Comparison of ENCODE assay signal across 21 cellular contexts in the genomic region with DNA sequence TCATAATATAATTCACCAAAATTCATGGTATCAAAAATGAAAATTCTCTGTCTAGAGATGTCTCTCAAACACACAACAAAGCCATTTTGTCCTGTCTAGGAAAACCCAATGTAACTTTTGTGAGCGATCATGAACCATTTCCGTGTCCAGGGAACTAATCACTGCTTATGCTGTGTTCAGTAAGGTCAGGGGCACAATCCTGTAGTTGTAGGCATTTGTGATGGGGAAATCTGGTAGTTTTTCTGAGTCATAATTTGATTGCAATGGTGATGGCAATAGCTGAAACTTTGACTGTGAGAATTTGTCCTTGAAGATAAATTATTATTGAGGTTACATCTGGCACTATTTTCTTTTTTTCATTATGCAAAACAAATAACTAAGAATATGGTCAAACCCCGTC. TPM values are rescaled to one million over a fixed set of nuclear protein-coding genes. Genes with fewer than 3 reads are reported as not detected.
A peak's percentile ranks its signal among the peaks of the same experiment; 100 is the strongest.
DNase-seq lines count a peak whose midpoint lies in the region; ATAC-seq, FAIRE-seq and TF ChIP-seq lines count a peak whose summit lies in the region.
"Had no signal": no experiment of that assay in that cellular context is flagged by ENCODE, and none has a peak within 500 bp of the region (broad histone marks: within the 10 kb centered on the region; RNA-seq: fewer than 3 reads in every experiment).

No MANE protein-coding gene starts in this region.

- POLR2A ChIA-PET in MCF 10A (lab: Yijun Ruan, JAX) (interaction anchor here (1.4 kb wide), 1 partner anchor 21 kb away, joined by 3 read pairs; the partner anchor contains the start of gene GCLC), HepG2 (lab: Yijun Ruan, JAX) (no interaction called here)

- TF ChIP-seq RAD21 in HepG2 (CRISPR knock-in tag; IDR thresholded peaks at IDR 0.05) = no peak

- H3K27ac Mint-ChIP-seq in MCF 10A (ENCODE audit: low read depth, unreplicated experiment) = no peak overlapping the region
- H3K27ac Mint-ChIP-seq: CD4-positive, alpha-beta memory T cell had no signal

- H2AFZ ChIP-seq in HepG2 (ENCODE audit: low read length) = no peak overlapping the region

- DNase-seq in MCF 10A (ENCODE audit: unreplicated experiment) (peak; percentile 32), breast epithelium (ENCODE audit: low spot score in 2 of 2) (no peak), bronchial epithelial cell (ENCODE audit: low read depth) (peak; percentile 54), fibroblast of villous mesenchyme (ENCODE audit: low read depth) (peak; percentile 42), left lobe of liver (ENCODE audit: low spot score) (no peak), HepG2 (ENCODE audit: low spot score) (no peak), T-helper 9 cell (no peak), NCI-H446 treated with DMSO at 0.1 percent for 48 hours (lab: John Stamatoyannopoulos, UW) (no peak)
- DNase-seq: BE2C; Calu3; CD4-positive, alpha-beta memory T cell; GF-D8; NCI-H187; NCI-H2227 treated with DMSO at 0.1 percent for 48 hours; NCI-H524 treated with DMSO at 0.1 percent for 48 hours; SHP77; SK-N-SH had no signal

- H3K27me3 Mint-ChIP-seq in MCF 10A (ENCODE audit: insufficient read depth, unreplicated experiment) = no peaks in the 10 kb centered on the region

- H4K20me1 ChIP-seq in HepG2 (ENCODE audit: insufficient read depth, low read length) = no peaks in the 10 kb centered on the region

- TF ChIP-seq CTCF in MCF 10A (IDR thresholded peaks at IDR 0.05; ENCODE audit: unreplicated experiment) (no peak), breast epithelium (IDR thresholded peaks at IDR 0.05) (no peak), bronchial epithelial cell (IDR thresholded peaks at IDR 0.05; ENCODE audit: insufficient read depth, low read length, severe bottlenecking) (no peak), fibroblast of villous mesenchyme (IDR thresholded peaks at IDR 0.05; ENCODE audit: insufficient read depth, low read depth, low read length) (no peak), HepG2 (CRISPR knock-in tag; IDR thresholded peaks at IDR 0.05) (no peak)

- 87% methylated on average over 3 of the region's 3 CpGs for WGBS in HepG2 (ENCODE audit: low lambda C conversion rate)

- H3K36me3 Mint-ChIP-seq in MCF 10A (ENCODE audit: insufficient read depth, unreplicated experiment) = no peaks in the 10 kb centered on the region
- H3K36me3 Mint-ChIP-seq: CD4-positive, alpha-beta memory T cell had no signal

- no peak overlapping the region for H3K4me2 ChIP-seq in HepG2 (ENCODE audit: low read depth, low read length)
- H3K4me2 ChIP-seq: KMS-11, SK-N-SH had no signal

- H3K9ac ChIP-seq in HepG2 (ENCODE audit: insufficient read depth, low read depth, low read length) = no peak overlapping the region
- H3K9ac ChIP-seq: KMS-11, SK-N-SH had no signal

- no peaks in the 10 kb centered on the region for H3K4me1 ChIP-seq in breast epithelium
- peaks cover 22% of the 10 kb centered on the region for H3K4me1 ChIP-seq in HepG2 (ENCODE audit: insufficient read depth, low read length)
- H3K4me1 ChIP-seq: BE2C had no signal

- no peak for TF ChIP-seq POLR2A in breast epithelium (IDR thresholded peaks at IDR 0.05)
- TF ChIP-seq POLR2A in HepG2 (IDR thresholded peaks at IDR 0.05; ENCODE audit: insufficient read depth in 1 of 2, low read depth in 2 of 2, low read length in 2 of 2) = no peak

- intact Hi-C loops in MCF 10A (cut with micrococcal nuclease) (no loop called here), breast epithelium (cut with DNase I; ENCODE audit: low total_unique reads) (no loop called here), HepG2 (cut with micrococcal nuclease; ENCODE audit: unreplicated experiment) (no loop called here)

- BruUV-seq in MCF 10A (replicated peaks; lab: Mats Ljungman, UMichigan) = no TSS peak
- no TSS peak for BruUV-seq in HepG2 (replicated peaks; lab: Mats Ljungman, UMichigan)

- CTCF ChIA-PET in MCF 10A (lab: Yijun Ruan, JAX) (no interaction called here), HepG2 (lab: Yijun Ruan, JAX; ENCODE audit: low intra/inter-chr PET ratio, low total read pairs) (no interaction called here)

- no peak overlapping the region for H3K4me3 Mint-ChIP-seq in MCF 10A (ENCODE audit: unreplicated experiment)
- H3K4me3 Mint-ChIP-seq: CD4-positive, alpha-beta memory T cell had no signal

- peaks cover 4% of the 10 kb centered on the region for H3K9me3 Mint-ChIP-seq in MCF 10A (ENCODE audit: unreplicated experiment)
- H3K9me3 Mint-ChIP-seq: CD4-positive, alpha-beta memory T cell had no signal

- H3K9me3 ChIP-seq in breast epithelium (peaks cover 0 to 4% of the 10 kb centered on the region in 2 donors), HepG2 (ENCODE audit: low read length) (peaks cover 10% of the 10 kb centered on the region; the same call in 1 of the 2 replicates)
- H3K9me3 ChIP-seq: BE2C, SK-N-SH had no signal

- H3K4me1 Mint-ChIP-seq in MCF 10A (ENCODE audit: insufficient read depth, unreplicated experiment) = no peaks in the 10 kb centered on the region
- H3K4me1 Mint-ChIP-seq: CD4-positive, alpha-beta memory T cell had no signal

- FAIRE-seq in bronchial epithelial cell (lab: Jason Lieb, UNC) = no peak
- FAIRE-seq in HepG2 (lab: Jason Lieb, UNC) = no peak
- FAIRE-seq: GM12891, H1 had no signal

- H3K4me3 ChIP-seq in breast epithelium (no peak overlapping the region), bronchial epithelial cell (ENCODE audit: low read depth, low read length) (no peak overlapping the region), fibroblast of villous mesenchyme (ENCODE audit: low read depth, low read length) (no peak overlapping the region), HepG2 (replicated peaks in 1 of 3; ENCODE audit: insufficient read depth in 1 of 3, low read depth in 2 of 3, low read length in 3 of 3) (no peak overlapping the region)

- H3K27ac ChIP-seq in breast epithelium (no peak overlapping the region), HepG2 (ENCODE audit: extremely low read length, insufficient read depth, low read length) (no peak overlapping the region)
- H3K27ac ChIP-seq: 22Rv1, KMS-11 had no signal

- no peaks in the 10 kb centered on the region for H3K79me2 ChIP-seq in HepG2 (ENCODE audit: insufficient read depth, low read length)

- no peaks in the 10 kb centered on the region for H3K27me3 ChIP-seq in breast epithelium
- H3K27me3 ChIP-seq in bronchial epithelial cell (ENCODE audit: control insufficient read depth, insufficient read depth, low read length) = no peaks in the 10 kb centered on the region
- H3K27me3 ChIP-seq in HepG2 (ENCODE audit: control insufficient read depth in 1 of 2, insufficient read depth in 2 of 2, low read length in 2 of 2) = no peaks in the 10 kb centered on the region
- H3K27me3 ChIP-seq: BE2C had no signal

- TF ChIP-seq EP300 in HepG2 (IDR thresholded peaks at IDR 0.05; ENCODE audit: low read depth in 2 of 2, low read length in 2 of 2) (no peak), HepG2 (CRISPR knock-in tag; IDR thresholded peaks at IDR 0.05; ENCODE audit: borderline replicate concordance) (no peak)

- in situ Hi-C loops in HepG2 (cut with HindIII; ENCODE audit: extremely low pct_ligation_motif_present, low pct_unique_long_range_greater_than_20kb) = no loop called here

- no peaks in the 10 kb centered on the region for H3K36me3 ChIP-seq in breast epithelium
- H3K36me3 ChIP-seq in bronchial epithelial cell (ENCODE audit: control insufficient read depth, insufficient read depth, low read length) = no peaks in the 10 kb centered on the region
- H3K36me3 ChIP-seq in HepG2 (replicated peaks in 1 of 2; ENCODE audit: control insufficient read depth in 1 of 2, insufficient read depth in 2 of 2, low read length in 2 of 2) = no peaks in the 10 kb centered on the region
- H3K36me3 ChIP-seq: BE2C had no signal

- ATAC-seq in left lobe of liver = no peak
- ATAC-seq in HepG2 = no peak

TF ChIP-seq in HepG2, 621 proteins besides CTCF, POLR2A, EP300 and RAD21 (continues in another document):
- no peak for TF ChIP-seq ZKSCAN1 (IDR thresholded peaks at IDR 0.05; ENCODE audit: low read length)

RNA-seq across cellular contexts. Expression of gene GCLC, which starts 21.0 kb away (rescaled TPM):
- 74.8 and 108 TPM in 2 replicates for total RNA-seq in MCF 10A (2022)
- total RNA-seq in breast epithelium = 10 to 100 TPM; 33.8 to 50.6 (median 39.0) TPM
- total RNA-seq in bronchial epithelial cell = 74.8 and 90.9 TPM in 2 replicates
- total RNA-seq in fibroblast of villous mesenchyme = 25.8 and 36.3 TPM in 2 replicates
- total RNA-seq in left lobe of liver = 97.5 TPM
- 84.6 and 96.9 TPM in 2 replicates for total RNA-seq in HepG2 (2016; rRNA removed; fragmentation: Illumina TruSeq; extraction: Trizol)
- total RNA-seq in HepG2 (2016; cell fraction: cytosol; rRNA removed; fragmentation: Illumina TruSeq; extraction: Trizol; ENCODE audit: low read depth) = 11.5 and 11.6 TPM in 2 replicates
- 74.6 and 95.9 TPM in 2 replicates for total RNA-seq in HepG2 (2016; cell fraction: insoluble cytoplasmic fraction; rRNA removed; fragmentation: Illumina TruSeq; extraction: Trizol)
- 35.6 and 39.1 TPM in 2 replicates for total RNA-seq in HepG2 (2016; cell fraction: membrane; rRNA removed; fragmentation: Illumina TruSeq; extraction: Trizol)
- 62.3 and 75.3 TPM in 2 replicates for total RNA-seq in HepG2 (2016; cell fraction: nucleus; rRNA removed; fragmentation: Illumina TruSeq; extraction: Trizol)
- polyA plus RNA-seq in HepG2 (2011; rRNA removed) = 21.5 and 35.3 TPM in 2 replicates
- 12.9 and 21.5 TPM in 2 replicates for polyA plus RNA-seq in HepG2 (2011; cell fraction: cytosol; rRNA removed)
- 29.1 and 32.0 TPM in 2 replicates for polyA plus RNA-seq in HepG2 (2011; cell fraction: nucleus; rRNA removed)
- polyA plus RNA-seq in HepG2 (2012) = 66.0 and 93.9 TPM in 2 replicates
- polyA plus RNA-seq in HepG2 (2016; cell fraction: cytosol; fragmentation: Illumina TruSeq; extraction: Trizol; ENCODE audit: low read depth) = 3.5 and 3.7 TPM in 2 replicates
- 80.0 and 80.6 TPM in 2 replicates for polyA plus RNA-seq in HepG2 (2016; cell fraction: insoluble cytoplasmic fraction; fragmentation: Illumina TruSeq; extraction: Trizol; ENCODE audit: low read depth)
- polyA plus RNA-seq in HepG2 (2016; cell fraction: membrane; fragmentation: Illumina TruSeq; extraction: Trizol; ENCODE audit: low read depth) = 12.9 and 13.2 TPM in 2 replicates
- polyA plus RNA-seq in HepG2 (2016; cell fraction: nucleus; fragmentation: Illumina TruSeq; extraction: Trizol; ENCODE audit: insufficient read depth, low read depth) = 78.5 and 78.7 TPM in 2 replicates
- polyA minus RNA-seq in HepG2 (2011; rRNA and poly(A)+ RNA removed; ENCODE audit: low replicate concordance) = 29.2 and 35.2 TPM in 2 replicates
- polyA minus RNA-seq in HepG2 (2011; cell fraction: cytosol; rRNA and poly(A)+ RNA removed) = 31.5 and 48.1 TPM in 2 replicates
- 101 and 110 TPM in 2 replicates for polyA minus RNA-seq in HepG2 (2011; cell fraction: nucleus; rRNA and poly(A)+ RNA removed)

Comparison
In these comparisons a context has a peak if more than half of its experiments do, and no peak if none do; other contexts are left out.
1. DNase-seq: peak in MCF 10A (single experiment), bronchial epithelial cell (single experiment) and fibroblast of villous mesenchyme (single experiment); none in breast epithelium (0 of 2), left lobe of liver (single experiment), HepG2 (single experiment), T-helper 9 cell (single experiment) and NCI-H446 treated with DMSO at 0.1 percent for 48 hours (single experiment).